8 cellular contexts compared by ENCODE assay signal in genomic region chr19:1072371-1073015, GRCh38. TPM values are rescaled to one million over a fixed set of nuclear protein-coding genes. Genes with fewer than 3 reads are reported as not detected.
DNase-seq lines count a peak whose midpoint lies in the region; ATAC-seq lines count a peak whose summit lies in the region.
"Had no signal": no experiment of that assay in that cellular context is flagged by ENCODE, and none has a peak within 500 bp of the region (broad histone marks: within the 10 kb centered on the region; RNA-seq: fewer than 3 reads in every experiment).

No MANE protein-coding gene starts in this region.

- H3K4me3 Mint-ChIP-seq in T-helper 1 cell treated with Interleukin-12 subunit alpha and Interleukin-12 subunit beta and Interleukin-4 antibody, amounts not matched to agents 30 μg/mL and 1 μg/mL, for 36 hours, result peak overlapping the region; percentile 72
- peak overlapping the region; percentile 49 for H3K4me3 Mint-ChIP-seq in natural killer cell treated with Interleukin-12 subunit alpha and Interleukin-12 subunit beta and Interleukin-15 and Interleukin-18, amount 100 ng/mL, for 72 hours

- DNase-seq in T-helper 1 cell (no peak), cerebellar cortex (ENCODE audit: low spot score) (no peak)
- DNase-seq in natural killer cell treated with Interleukin-12 subunit alpha and Interleukin-12 subunit beta and Interleukin-15 and Interleukin-18, amount 100 ng/mL, for 72 hours (ENCODE audit: low spot score), result no peak
- DNase-seq: activated CD4-positive, CD25-positive, alpha-beta regulatory T cell treated with anti-CD3 and anti-CD28 coated beads, Interleukin-2, amount 50 U/mL, for 72 hours; NCI-H1092; NCI-H524 treated with DMSO at 0.1 percent for 48 hours; SHP77 had no signal

- H3K27me3 Mint-ChIP-seq in T-helper 1 cell treated with Interleukin-12 subunit alpha and Interleukin-12 subunit beta and Interleukin-4 antibody, amounts not matched to agents 30 μg/mL and 1 μg/mL, for 36 hours (ENCODE audit: low read depth), result no peaks in the 10 kb centered on the region
- no peaks in the 10 kb centered on the region for H3K27me3 Mint-ChIP-seq in natural killer cell treated with Interleukin-12 subunit alpha and Interleukin-12 subunit beta and Interleukin-15 and Interleukin-18, amount 100 ng/mL, for 72 hours

- no peak for ATAC-seq in natural killer cell treated with Interleukin-12 subunit alpha and Interleukin-12 subunit beta and Interleukin-15 and Interleukin-18, amount 100 ng/mL, for 72 hours

- H3K27ac Mint-ChIP-seq in T-helper 1 cell treated with Interleukin-12 subunit alpha and Interleukin-12 subunit beta and Interleukin-4 antibody, amounts not matched to agents 30 μg/mL and 1 μg/mL, for 36 hours, result peak overlapping the region; percentile 91
- H3K27ac Mint-ChIP-seq in natural killer cell treated with Interleukin-12 subunit alpha and Interleukin-12 subunit beta and Interleukin-15 and Interleukin-18, amount 100 ng/mL, for 72 hours, result peak overlapping the region; percentile 54 to 88

- peaks cover 50% of the 10 kb centered on the region for H3K36me3 Mint-ChIP-seq in T-helper 1 cell treated with Interleukin-12 subunit alpha and Interleukin-12 subunit beta and Interleukin-4 antibody, amounts not matched to agents 30 μg/mL and 1 μg/mL, for 36 hours (ENCODE audit: low read depth)
- H3K36me3 Mint-ChIP-seq in natural killer cell treated with Interleukin-12 subunit alpha and Interleukin-12 subunit beta and Interleukin-15 and Interleukin-18, amount 100 ng/mL, for 72 hours, result peaks cover 21% of the 10 kb centered on the region

- H3K9me3 Mint-ChIP-seq in T-helper 1 cell treated with Interleukin-12 subunit alpha and Interleukin-12 subunit beta and Interleukin-4 antibody, amounts not matched to agents 30 μg/mL and 1 μg/mL, for 36 hours, result no peaks in the 10 kb centered on the region
- H3K9me3 Mint-ChIP-seq in natural killer cell treated with Interleukin-12 subunit alpha and Interleukin-12 subunit beta and Interleukin-15 and Interleukin-18, amount 100 ng/mL, for 72 hours, result no peaks in the 10 kb centered on the region

- H3K4me1 Mint-ChIP-seq in T-helper 1 cell treated with Interleukin-12 subunit alpha and Interleukin-12 subunit beta and Interleukin-4 antibody, amounts not matched to agents 30 μg/mL and 1 μg/mL, for 36 hours (ENCODE audit: low read depth), result peaks cover 39% of the 10 kb centered on the region
- H3K4me1 Mint-ChIP-seq in natural killer cell treated with Interleukin-12 subunit alpha and Interleukin-12 subunit beta and Interleukin-15 and Interleukin-18, amount 100 ng/mL, for 72 hours (ENCODE audit: low read depth in 2 of 2), result peaks cover 37 to 43% of the 10 kb centered on the region in 2 donors

RNA-seq across cellular contexts. Expression of gene ARHGAP45, which starts 5.5 kb away (rescaled TPM):
- total RNA-seq in natural killer cell treated with Interleukin-12 subunit alpha and Interleukin-12 subunit beta and Interleukin-15 and Interleukin-18, amount 100 ng/mL, for 72 hours, result 100 to 1,000 TPM; 320 to 338 TPM

RNA-seq across cellular contexts. Expression of gene POLR2E, which starts 22.7 kb away (rescaled TPM):
- 100 to 1,000 TPM; 168 to 241 TPM for total RNA-seq in natural killer cell treated with Interleukin-12 subunit alpha and Interleukin-12 subunit beta and Interleukin-15 and Interleukin-18, amount 100 ng/mL, for 72 hours

RNA-seq across cellular contexts. Expression of gene GPX4, which starts 31.3 kb away (rescaled TPM):
- total RNA-seq in natural killer cell treated with Interleukin-12 subunit alpha and Interleukin-12 subunit beta and Interleukin-15 and Interleukin-18, amount 100 ng/mL, for 72 hours, result 100 to 1,000 TPM in 1 of 2 donors, 10 to 100 TPM in 1; 86.4 to 174 TPM

RNA-seq across cellular contexts. Expression of gene ABCA7, which starts 32.6 kb away (rescaled TPM):
- 10 to 100 TPM; 53.7 to 69.9 TPM for total RNA-seq in natural killer cell treated with Interleukin-12 subunit alpha and Interleukin-12 subunit beta and Interleukin-15 and Interleukin-18, amount 100 ng/mL, for 72 hours

RNA-seq across cellular contexts. Expression of gene CNN2, which starts 46.1 kb away (rescaled TPM):
- total RNA-seq in natural killer cell treated with Interleukin-12 subunit alpha and Interleukin-12 subunit beta and Interleukin-15 and Interleukin-18, amount 100 ng/mL, for 72 hours, result 100 to 1,000 TPM; 119 to 141 TPM
